ENCODE assay signal across 8 cellular contexts in the genomic region with DNA sequence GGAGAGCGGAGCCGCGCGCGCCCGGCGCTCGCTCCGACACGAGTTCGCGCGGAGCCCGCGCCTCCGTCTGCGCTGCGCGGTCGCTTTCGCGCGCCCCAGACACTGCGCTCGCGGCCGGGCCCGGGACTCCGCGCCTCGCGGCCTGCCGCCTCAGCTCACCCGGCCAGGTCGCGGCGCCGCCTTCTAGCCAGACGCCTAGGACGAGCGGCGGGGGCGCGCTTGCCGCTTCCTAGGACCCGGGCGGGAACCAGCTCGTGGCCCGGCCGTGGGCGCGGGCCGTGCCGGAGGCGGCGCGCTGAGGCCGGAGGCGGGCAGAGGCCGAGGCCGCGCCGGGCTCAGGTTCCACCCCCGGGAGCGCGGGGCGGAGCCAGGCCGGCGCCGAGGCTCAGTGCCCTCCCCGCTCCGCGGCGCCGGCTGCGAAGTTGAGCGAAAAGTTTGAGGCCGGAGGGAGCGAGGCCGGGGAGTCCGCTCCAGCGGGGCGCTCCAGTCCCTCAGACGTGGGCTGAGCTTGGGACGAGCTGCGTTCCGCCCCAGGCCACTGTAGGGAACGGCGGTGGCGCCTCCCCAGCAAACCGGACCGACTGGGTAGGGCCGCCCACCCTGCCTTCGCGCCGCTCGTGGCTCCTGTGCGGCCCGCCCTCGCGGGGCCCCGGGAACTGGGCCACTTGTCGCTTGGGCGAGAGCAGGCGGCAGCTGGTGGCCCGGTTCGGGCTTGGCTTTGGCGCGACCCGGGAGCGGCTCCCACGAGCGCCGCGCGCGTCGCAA. TPM values are rescaled to one million over a fixed set of nuclear protein-coding genes. Genes with fewer than 3 reads are reported as not detected.
DNase-seq lines count a peak whose midpoint lies in the region; ATAC-seq and TF ChIP-seq lines count a peak whose summit lies in the region.

A gene with protein sequence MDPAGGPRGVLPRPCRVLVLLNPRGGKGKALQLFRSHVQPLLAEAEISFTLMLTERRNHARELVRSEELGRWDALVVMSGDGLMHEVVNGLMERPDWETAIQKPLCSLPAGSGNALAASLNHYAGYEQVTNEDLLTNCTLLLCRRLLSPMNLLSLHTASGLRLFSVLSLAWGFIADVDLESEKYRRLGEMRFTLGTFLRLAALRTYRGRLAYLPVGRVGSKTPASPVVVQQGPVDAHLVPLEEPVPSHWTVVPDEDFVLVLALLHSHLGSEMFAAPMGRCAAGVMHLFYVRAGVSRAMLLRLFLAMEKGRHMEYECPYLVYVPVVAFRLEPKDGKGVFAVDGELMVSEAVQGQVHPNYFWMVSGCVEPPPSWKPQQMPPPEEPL (plus strand): TSS at position 388 of the 765 bp plus-strand sequence. CDS start 1,036 bp downstream, outside the sequence.

- H3K27ac ChIP-seq in PC-3 (ENCODE audit: low read length): peak within 1 kb of the TSS; percentile 60
- H3K27ac ChIP-seq in thoracic aorta: peak within 1 kb of the TSS; percentile 79 to 89

- H2AFZ ChIP-seq in PC-3 (ENCODE audit: low read length) (peak within 1 kb of the TSS; percentile 84), neuron (ENCODE audit: low read depth, low read length) (peak within 1 kb of the TSS; percentile 91)

- POLR2A ChIA-PET in PC-3 (lab: Charles Lee; ENCODE audit: unreplicated experiment): interaction anchor here (0.6 to 1.7 kb wide), 5 partner anchors 19 to 1511 kb away, joined by 3 to 8 read pairs (median 4); a partner anchor contains a TSS

- H3F3A ChIP-seq in PC-3 (ENCODE audit: low read length, unreplicated experiment): no peaks in the 10 kb centered on the region

- no TSS peak for BruUV-seq in PC-3 (replicated peaks; lab: Mats Ljungman, UMichigan)

- H3K9me3 ChIP-seq in PC-3 (ENCODE audit: low read length): no peaks in the 10 kb centered on the region
- H3K9me3 ChIP-seq in neuron (ENCODE audit: low read length): no peaks in the 10 kb centered on the region
- no peaks in the 10 kb centered on the region for H3K9me3 ChIP-seq in thoracic aorta

- peak within 1 kb of the TSS; percentile 84 for H3K9ac ChIP-seq in PC-3 (ENCODE audit: low read length)

- H3K4me2 ChIP-seq in PC-3 (ENCODE audit: low read length): peak within 1 kb of the TSS; percentile 100

- H3K4me1 ChIP-seq in PC-3 (ENCODE audit: insufficient read depth, low read length): peaks cover 21% of the 10 kb centered on the region
- peaks cover 13% of the 10 kb centered on the region for H3K4me1 ChIP-seq in neuron (ENCODE audit: insufficient read depth, low read length)
- H3K4me1 ChIP-seq in thoracic aorta (ENCODE audit: control insufficient read depth in 1 of 2, low read depth in 2 of 2): peaks cover 13 to 37% of the 10 kb centered on the region in 2 donors

- H3K79me2 ChIP-seq in PC-3 (ENCODE audit: low read length): peaks cover 11% of the 10 kb centered on the region

- no peaks in the 10 kb centered on the region for H3K9me2 ChIP-seq in PC-3 (replicated peaks; ENCODE audit: low read length)

- CTCF ChIA-PET in PC-3 (lab: Charles Lee): interaction anchor here (0.5 to 2.4 kb wide), 9 partner anchors 14 to 113 kb away, joined by 3 to 17 read pairs (median 4); a partner anchor contains a TSS

- ATAC-seq in HG03108 (IDR thresholded peaks at IDR 0.05; ENCODE audit: unreplicated experiment) (peak; percentile 51), PC-3 (peak; percentile 68), thoracic aorta (ENCODE audit: insufficient number of reproducible peaks, low FRiP score, low read depth) (peak; percentile 46)

- H4K20me1 ChIP-seq in PC-3 (ENCODE audit: low read length): no peaks in the 10 kb centered on the region

- TF ChIP-seq CTCF in PC-3 (conservative IDR thresholded peaks at IDR 0.05; ENCODE audit: low read depth, low read length) (no peak), fibroblast of villous mesenchyme (IDR thresholded peaks at IDR 0.05; ENCODE audit: insufficient read depth, low read depth, low read length) (no peak), thoracic aorta (IDR thresholded peaks at IDR 0.05) (no peak)

- H3K4me3 ChIP-seq in PC-3 (ENCODE audit: low read length): peak within 1 kb of the TSS; percentile 73
- peak within 1 kb of the TSS; percentile 71 for H3K4me3 ChIP-seq in fibroblast of villous mesenchyme (ENCODE audit: low read depth, low read length)
- peak within 1 kb of the TSS; percentile 59 for H3K4me3 ChIP-seq in neuron (ENCODE audit: low read length)
- peak within 1 kb of the TSS; percentile 80 for H3K4me3 ChIP-seq in thoracic aorta

- H3K27me3 ChIP-seq in PC-3 (ENCODE audit: low read length) (no peaks in the 10 kb centered on the region), neuron (ENCODE audit: insufficient read depth, low read length) (no peaks in the 10 kb centered on the region), thoracic aorta (replicated peaks; ENCODE audit: insufficient read depth) (no peaks in the 10 kb centered on the region)

- intact Hi-C loops in PC-3 (cut with micrococcal nuclease): no loop called here

- peak; percentile 53 for DNase-seq in SKM-1 treated with dmso at 0.1 percent for 144 hours (lab: John Stamatoyannopoulos, UW; ENCODE audit: unreplicated experiment)
- DNase-seq in SKM-1 (lab: John Stamatoyannopoulos, UW; ENCODE audit: unreplicated experiment): no peak
- peak; percentile 89 for DNase-seq in PC-3
- DNase-seq in activated effector memory CD4-positive, alpha-beta T cell treated with anti-CD3 and anti-CD28 coated beads, Interleukin-2, amount 50 U/mL, for 16 hours: peak; percentile 86
- DNase-seq in fibroblast of villous mesenchyme (ENCODE audit: low read depth): peak; percentile 81
- no peak for DNase-seq in thoracic aorta (ENCODE audit: low spot score)

- H3K36me3 ChIP-seq in PC-3 (ENCODE audit: low read depth, low read length) (no peaks in the 10 kb centered on the region; the same call in 1 of the 2 replicates), neuron (ENCODE audit: insufficient read depth, low read length) (peaks cover 9% of the 10 kb centered on the region), thoracic aorta (no peaks in the 10 kb centered on the region)

RNA-seq across cellular contexts. Expression of the gene that starts here (rescaled TPM):
- total RNA-seq in PC-3 (2014; rRNA removed) (54.2 and 59.7 TPM in 2 replicates), fibroblast of villous mesenchyme (47.5 and 121 TPM in 2 replicates), thoracic aorta (10 to 100 TPM; 46.8 to 47.4 TPM)

Comparison
In these comparisons a context has a peak if more than half of its experiments do, and no peak if none do; other contexts are left out.
1. DNase-seq: peak in SKM-1 treated with dmso at 0.1 percent for 144 hours (single experiment), PC-3 (single experiment), activated effector memory CD4-positive, alpha-beta T cell treated with anti-CD3 and anti-CD28 coated beads, Interleukin-2, amount 50 U/mL, for 16 hours (single experiment) and fibroblast of villous mesenchyme (single experiment); none in SKM-1 (single experiment) and thoracic aorta (single experiment).
2. Peak in every context shown above with its lines, with median percentiles within 50 percentile points of each other: ATAC-seq and H3K4me3 ChIP-seq.